ENCODE assay signal across 9 cellular contexts in the genomic region with DNA sequence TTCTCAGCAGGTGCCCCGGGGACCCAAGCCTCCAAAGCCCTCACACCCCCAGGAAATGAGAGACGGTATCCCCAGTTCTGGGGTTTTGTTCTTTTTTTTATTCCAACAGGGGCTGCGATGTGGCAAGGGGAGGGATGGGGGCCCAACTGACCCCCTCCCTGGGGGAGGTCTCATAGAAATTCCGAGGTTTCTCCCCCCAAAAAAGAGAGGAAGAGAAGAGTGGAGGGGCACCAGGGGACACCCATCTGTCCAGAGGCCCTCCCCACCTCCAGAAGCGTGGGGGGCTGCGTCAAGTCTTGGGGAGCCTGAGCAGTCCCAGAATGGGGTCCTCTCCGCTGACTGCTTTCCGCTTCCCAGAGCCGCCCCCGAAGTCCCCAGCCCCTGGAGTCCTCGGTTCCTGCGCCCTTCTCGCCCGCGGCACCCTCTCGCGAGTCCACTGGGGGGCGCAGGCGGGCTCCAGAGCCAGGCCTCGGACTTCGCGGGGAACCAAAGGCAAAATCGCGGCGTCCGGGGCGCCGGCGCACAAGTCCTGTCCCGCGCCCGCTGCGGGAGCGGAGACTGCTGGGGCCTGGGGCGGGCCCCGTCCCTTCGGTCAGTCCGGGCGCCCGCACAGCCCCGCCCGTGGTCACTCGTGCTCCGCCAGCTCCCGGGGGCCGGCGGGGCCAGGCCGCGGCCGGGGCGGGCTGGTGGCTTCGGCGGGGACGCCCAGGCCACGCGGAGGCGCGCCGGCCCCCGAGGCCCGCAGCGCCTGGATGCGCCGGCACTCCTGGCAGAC. TPM values are rescaled to one million over a fixed set of nuclear protein-coding genes. Genes with fewer than 3 reads are reported as not detected.
DNase-seq lines count a peak whose midpoint lies in the region; ATAC-seq and TF ChIP-seq lines count a peak whose summit lies in the region.
"Had no signal": no experiment of that assay in that cellular context is flagged by ENCODE, and none has a peak within 500 bp of the region (broad histone marks: within the 10 kb centered on the region; RNA-seq: fewer than 3 reads in every experiment).

No MANE protein-coding gene starts in this region.

- peaks cover 68% of the 10 kb centered on the region for H3K27me3 Mint-ChIP-seq in activated T-cell treated with anti-CD3 and anti-CD28 coated beads, Interleukin-2, amount 50 U/mL, for 4 hours (ENCODE audit: low read depth)

- H3K9me3 ChIP-seq in heart left ventricle = no peaks in the 10 kb centered on the region
- H3K9me3 ChIP-seq in vagina = no peaks in the 10 kb centered on the region

- peaks cover 31% of the 10 kb centered on the region for H3K4me1 Mint-ChIP-seq in activated T-cell treated with anti-CD3 and anti-CD28 coated beads, Interleukin-2, amount 50 U/mL, for 4 hours (ENCODE audit: low read depth)

- peak; percentile 8 to 11 for ATAC-seq in activated T-cell treated with anti-CD3 and anti-CD28 coated beads, Interleukin-2, amount 50 U/mL, for 4 hours
- ATAC-seq in heart left ventricle = peak in 1 of 4 donors; percentile 15

- intact Hi-C loops in heart left ventricle (cut with DNase I) = loop anchor here in 8 of 10 donors (2.0 to 5.0 kb wide), 5 partner anchors 34 to 79 kb away; partner anchors contain the start of gene ZNF574 (in 1 of the 8)
- intact Hi-C loops in vagina (cut with DNase I) = no loop called here

- H3K27me3 ChIP-seq in heart left ventricle = peaks cover 7 to 85% (median 25%) of the 10 kb centered on the region in 9 donors
- H3K27me3 ChIP-seq in vagina = peaks cover 15% of the 10 kb centered on the region

- peak overlapping the region in 2 of 12 donors; percentile 30 to 37 for H3K4me3 ChIP-seq in heart left ventricle
- no peak overlapping the region for H3K4me3 ChIP-seq in vagina

- no peaks in the 10 kb centered on the region for H3K36me3 Mint-ChIP-seq in activated T-cell treated with anti-CD3 and anti-CD28 coated beads, Interleukin-2, amount 50 U/mL, for 4 hours (ENCODE audit: insufficient read depth)

- 2 to 15% (median 5%) methylated on average over 6 to 64 of the region's 64 CpGs for WGBS in heart left ventricle, 4 donors

- no peaks in the 10 kb centered on the region for H3K9me3 Mint-ChIP-seq in activated T-cell treated with anti-CD3 and anti-CD28 coated beads, Interleukin-2, amount 50 U/mL, for 4 hours
- H3K9me3 Mint-ChIP-seq: activated naive CD4-positive, alpha-beta T cell treated with anti-CD3 and anti-CD28 coated beads, Interleukin-2, amount 50 U/mL, for 24 hours had no signal

- TF ChIP-seq POLR2A in heart left ventricle (IDR thresholded peaks at IDR 0.05) (no peak), vagina (IDR thresholded peaks at IDR 0.05) (no peak)

- H3K4me3 Mint-ChIP-seq in activated T-cell treated with anti-CD3 and anti-CD28 coated beads, Interleukin-2, amount 50 U/mL, for 4 hours = no peak overlapping the region

- DNase-seq in NCI-H524 (lab: John Stamatoyannopoulos, UW) = peak; percentile 46 to 87
- no peak for DNase-seq in NCI-H524 treated with DMSO at 0.1 percent for 48 hours (lab: John Stamatoyannopoulos, UW)
- peak; percentile 8 for DNase-seq in NCI-H2107 treated with DMSO at 0.1 percent for 48 hours (lab: John Stamatoyannopoulos, UW; ENCODE audit: unreplicated experiment)
- no peak for DNase-seq in activated T-cell treated with anti-CD3 and anti-CD28 coated beads, Interleukin-2, amount 50 U/mL, for 4 hours
- DNase-seq in heart left ventricle = peak in 2 of 5 donors; percentile 43 to 63
- peak; percentile 47 for DNase-seq in stimulated activated CD4-positive, alpha-beta T cell treated with anti-CD3 and anti-CD28 coated beads, Interleukin-1b, Interleukin-23, amount 100 ng/mL, for 48 hours
- DNase-seq in Kasumi-1 (lab: John Stamatoyannopoulos, UW) = no peak
- no peak for DNase-seq in vagina (ENCODE audit: extremely low spot score in 2 of 2)

- peak; percentile 44 to 73 (median 56) for TF ChIP-seq CTCF in heart left ventricle (IDR thresholded peaks at IDR 0.05)
- TF ChIP-seq CTCF in vagina (IDR thresholded peaks at IDR 0.05) = no peak

- H3K36me3 ChIP-seq in heart left ventricle = no peaks in the 10 kb centered on the region
- no peaks in the 10 kb centered on the region for H3K36me3 ChIP-seq in vagina

- H3K27ac ChIP-seq in heart left ventricle (no peak overlapping the region), vagina (no peak overlapping the region)

- H3K4me1 ChIP-seq in heart left ventricle (peaks cover 0 to 25% (median 3%) of the 10 kb centered on the region in 12 donors), vagina (peaks cover 15% of the 10 kb centered on the region)

RNA-seq across cellular contexts. Expression of gene ATP1A3, which starts 4.4 kb away (rescaled TPM):
- 1 to 10 TPM; 2.8 to 4.9 (median 3.7) TPM for total RNA-seq in activated T-cell treated with anti-CD3 and anti-CD28 coated beads, Interleukin-2, amount 50 U/mL, for 4 hours
- total RNA-seq in heart left ventricle (100 to 1,000 TPM; 165 to 414 (median 231) TPM), vagina (4.7 TPM)
- polyA plus RNA-seq in heart left ventricle = 100 to 1,000 TPM in 1 of 2 donors, 10 to 100 TPM in 1; 48.3 to 117 TPM

RNA-seq across cellular contexts. Expression of gene RABAC1, which starts 39.3 kb away (rescaled TPM):
- total RNA-seq in activated T-cell treated with anti-CD3 and anti-CD28 coated beads, Interleukin-2, amount 50 U/mL, for 4 hours = 10 to 100 TPM; 63.1 to 82.1 (median 70.4) TPM
- total RNA-seq in heart left ventricle (100 to 1,000 TPM in 3 of 9 donors, 10 to 100 TPM in 6; 43.2 to 128 (median 67.2) TPM), vagina (263 TPM)
- polyA plus RNA-seq in heart left ventricle = 100 to 1,000 TPM in 1 of 2 donors, 10 to 100 TPM in 1; 97.2 to 217 TPM

Comparison
In these comparisons a context has a peak if more than half of its experiments do, and no peak if none do; other contexts are left out.
1. DNase-seq: peak in NCI-H524 (2 of 2), NCI-H2107 treated with DMSO at 0.1 percent for 48 hours (single experiment) and stimulated activated CD4-positive, alpha-beta T cell treated with anti-CD3 and anti-CD28 coated beads, Interleukin-1b, Interleukin-23, amount 100 ng/mL, for 48 hours (single experiment); none in NCI-H524 treated with DMSO at 0.1 percent for 48 hours (single experiment), activated T-cell treated with anti-CD3 and anti-CD28 coated beads, Interleukin-2, amount 50 U/mL, for 4 hours (single experiment), Kasumi-1 (0 of 2) and vagina (0 of 2).
2. CTCF ChIP-seq: peak in heart left ventricle (12 of 12); none in vagina (0 of 3).
3. RNA of gene ATP1A3, which starts 4.4 kb away (total RNA-seq): 165 to 414 TPM in heart left ventricle; 4.7 TPM in vagina (single experiment) and 2.8 to 4.9 TPM in activated T-cell treated with anti-CD3 and anti-CD28 coated beads, Interleukin-2, amount 50 U/mL, for 4 hours; every median in the first group is over 10 times any median in the second.